In the genomic region with DNA sequence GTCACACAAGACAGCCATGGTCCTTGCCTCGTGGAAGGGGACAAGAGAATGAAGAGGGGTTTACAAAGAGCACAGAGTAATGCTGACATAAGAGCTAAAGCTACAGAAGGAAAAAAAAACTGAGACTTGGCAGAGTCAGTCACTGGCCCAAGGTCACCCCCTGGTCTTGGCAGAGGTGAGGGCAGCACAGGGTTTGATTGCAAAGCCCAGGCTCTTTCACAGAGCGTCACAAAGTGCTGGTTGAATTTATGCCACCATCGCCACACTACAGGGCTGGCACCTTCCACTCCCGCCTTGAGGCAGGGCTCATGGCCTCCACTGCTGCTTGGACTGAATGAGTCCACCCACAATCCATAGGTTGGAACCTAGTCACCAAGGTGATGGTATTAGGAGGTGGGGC, we compare ENCODE assay signal across 17 cellular contexts.
A peak's percentile ranks its signal among the peaks of the same experiment; 100 is the strongest.
DNase-seq lines count a peak whose midpoint lies in the region; ATAC-seq, FAIRE-seq and TF ChIP-seq lines count a peak whose summit lies in the region.
"Had no signal": no experiment of that assay in that cellular context is flagged by ENCODE, and none has a peak within 500 bp of the region (broad histone marks: within the 10 kb centered on the region; RNA-seq: fewer than 3 reads in every experiment).

No MANE protein-coding gene starts in this region.

- no peak overlapping the region for H3K4me2 ChIP-seq in HepG2 (ENCODE audit: low read depth, low read length)
- H3K4me2 ChIP-seq: BLaER1 treated with 17β-estradiol and CSF1 and Interleukin-3, amounts not matched to agents 10 nM and 100 nM had no signal

- peaks cover 0 to 4% (median 0%) of the 10 kb centered on the region in 5 donors for H3K27me3 Mint-ChIP-seq in naive thymus-derived CD4-positive, alpha-beta T cell

- TF ChIP-seq CTCF in liver (IDR thresholded peaks at IDR 0.05; ENCODE audit: low read depth, low read length, missing input control) (no peak), HepG2 (CRISPR knock-in tag; IDR thresholded peaks at IDR 0.05) (no peak), left ventricle myocardium inferior (IDR thresholded peaks at IDR 0.05; ENCODE audit: borderline replicate concordance) (no peak), pancreas (IDR thresholded peaks at IDR 0.05) (no peak)

- FAIRE-seq in HepG2 (lab: Jason Lieb, UNC), result no peak
- FAIRE-seq in pancreas (lab: Jason Lieb, UNC), result no peak

- no peaks in the 10 kb centered on the region for H3K79me2 ChIP-seq in HepG2 (ENCODE audit: insufficient read depth, low read length)

- ATAC-seq in HepG2 (no peak), pancreas (peak; percentile 75 to 90 (median 80)), HG03159 (IDR thresholded peaks at IDR 0.05; ENCODE audit: unreplicated experiment) (no peak)
- no peak for ATAC-seq in naive thymus-derived CD4-positive, alpha-beta T cell
- ATAC-seq: CD8-positive, alpha-beta T cell; HCT116 had no signal

- no peak for TF ChIP-seq EP300 in HepG2 (IDR thresholded peaks at IDR 0.05; ENCODE audit: low read depth in 2 of 2, low read length in 2 of 2)
- no peak for TF ChIP-seq EP300 in HepG2 (CRISPR knock-in tag; IDR thresholded peaks at IDR 0.05; ENCODE audit: borderline replicate concordance)

- peak overlapping the region in 1 of 2 donors; percentile 45 for H3K27ac ChIP-seq in liver (ENCODE audit: low read depth in 1 of 2, low read length in 2 of 2)
- H3K27ac ChIP-seq in HepG2 (ENCODE audit: extremely low read length, insufficient read depth, low read length), result no peak overlapping the region
- peak overlapping the region; percentile 71 for H3K27ac ChIP-seq in left ventricle myocardium inferior (replicated peaks)
- H3K27ac ChIP-seq in pancreas, result peak overlapping the region in 3 of 4 donors; percentile 38 to 52 (median 41)
- H3K27ac ChIP-seq in naive thymus-derived CD4-positive, alpha-beta T cell (ENCODE audit: low read depth, low read length), result no peak overlapping the region
- H3K27ac ChIP-seq: BLaER1 treated with 17β-estradiol and CSF1 and Interleukin-3, amounts not matched to agents 10 nM and 100 nM had no signal

- H4K20me1 ChIP-seq in HepG2 (ENCODE audit: insufficient read depth, low read length), result no peaks in the 10 kb centered on the region
- H4K20me1 ChIP-seq: BLaER1 treated with 17β-estradiol and CSF1 and Interleukin-3, amounts not matched to agents 10 nM and 100 nM had no signal

- DNase-seq in HepG2 (ENCODE audit: low spot score) (no peak), left ventricle myocardium inferior (peak; percentile 40), pancreas (peak in 4 of 6 donors; percentile 74 to 83 (median 78)), NCI-H748 treated with DMSO at 0.1 percent for 48 hours (lab: John Stamatoyannopoulos, UW) (no peak)
- DNase-seq in naive thymus-derived CD4-positive, alpha-beta T cell, result no peak
- DNase-seq: Calu3; CD8-positive, alpha-beta T cell; DMS79 treated with DMSO at 0.1 percent for 48 hours; GF-D8; GOT3; H7; HFFc6 had no signal

- no peaks in the 10 kb centered on the region for H3K27me3 ChIP-seq in liver (ENCODE audit: control insufficient read depth in 4 of 4, insufficient read depth in 4 of 4, low read length in 3 of 4)
- peaks cover 6 to 30% of the 10 kb centered on the region in 2 experiments; a peak in 3 of 5 replicates for H3K27me3 ChIP-seq in HepG2 (ENCODE audit: control insufficient read depth in 1 of 2, insufficient read depth in 2 of 2, low read length in 2 of 2)
- peaks cover 6% of the 10 kb centered on the region for H3K27me3 ChIP-seq in left ventricle myocardium inferior (ENCODE audit: low read depth)
- H3K27me3 ChIP-seq in pancreas, result no peaks in the 10 kb centered on the region
- H3K27me3 ChIP-seq in naive thymus-derived CD4-positive, alpha-beta T cell (ENCODE audit: control insufficient read depth in 2 of 2, insufficient read depth in 2 of 2, low read length in 2 of 2), result no peaks in the 10 kb centered on the region
- H3K27me3 ChIP-seq: BLaER1 treated with 17β-estradiol and CSF1 and Interleukin-3, amounts not matched to agents 10 nM and 100 nM had no signal

- H2AFZ ChIP-seq in HepG2 (ENCODE audit: low read length), result no peak overlapping the region

- no peak for TF ChIP-seq POLR2A in HepG2 (IDR thresholded peaks at IDR 0.05; ENCODE audit: insufficient read depth in 1 of 2, low read depth in 2 of 2, low read length in 2 of 2)

- H3K4me1 ChIP-seq in liver (ENCODE audit: control insufficient read depth in 4 of 4, insufficient read depth in 4 of 4, low read length in 3 of 4), result peaks cover 6 to 21% (median 15%) of the 10 kb centered on the region in 4 donors
- H3K4me1 ChIP-seq in HepG2 (ENCODE audit: insufficient read depth, low read length), result peaks cover 62% of the 10 kb centered on the region
- H3K4me1 ChIP-seq in left ventricle myocardium inferior, result peaks cover 46% of the 10 kb centered on the region
- peaks cover 0 to 13% (median 4%) of the 10 kb centered on the region in 3 donors for H3K4me1 ChIP-seq in pancreas
- H3K4me1 ChIP-seq in naive thymus-derived CD4-positive, alpha-beta T cell (ENCODE audit: control insufficient read depth in 2 of 2, insufficient read depth in 2 of 2, low read length in 2 of 2), result no peaks in the 10 kb centered on the region

- TF ChIP-seq RAD21 in liver (IDR thresholded peaks at IDR 0.05) (peak in 1 of 2 donors; percentile 6), HepG2 (CRISPR knock-in tag; IDR thresholded peaks at IDR 0.05) (no peak)

- no TSS peak for BruUV-seq in HepG2 (replicated peaks; lab: Mats Ljungman, UMichigan)

- no peaks in the 10 kb centered on the region for H3K9me3 ChIP-seq in liver (ENCODE audit: control insufficient read depth in 4 of 4, low read length in 3 of 4)
- H3K9me3 ChIP-seq in HepG2 (ENCODE audit: low read length), result no peaks in the 10 kb centered on the region
- H3K9me3 ChIP-seq in left ventricle myocardium inferior (replicated peaks), result no peaks in the 10 kb centered on the region
- no peaks in the 10 kb centered on the region for H3K9me3 ChIP-seq in pancreas
- no peaks in the 10 kb centered on the region for H3K9me3 ChIP-seq in naive thymus-derived CD4-positive, alpha-beta T cell (ENCODE audit: control insufficient read depth in 2 of 3, low read length in 3 of 3)

- in situ Hi-C loops in HepG2 (cut with HindIII; ENCODE audit: extremely low pct_ligation_motif_present, low pct_unique_long_range_greater_than_20kb), result no loop called here

- no peak overlapping the region for H3K4me3 Mint-ChIP-seq in naive thymus-derived CD4-positive, alpha-beta T cell
- H3K4me3 Mint-ChIP-seq: B cell; CD8-positive, alpha-beta T cell; HFFc6 had no signal

- CTCF ChIA-PET in HepG2 (lab: Yijun Ruan, JAX; ENCODE audit: low intra/inter-chr PET ratio, low total read pairs), result no interaction called here
- CTCF ChIA-PET in naive thymus-derived CD4-positive, alpha-beta T cell (lab: Charles Lee), result no interaction called here

- WGBS in liver, result 52% methylated on average over 4 of the region's 4 CpGs
- WGBS in HepG2 (ENCODE audit: low lambda C conversion rate), result 43% methylated on average over 4 of the region's 4 CpGs
- WGBS in pancreas, 2 donors, result 22 to 25% methylated on average over 4 of the region's 4 CpGs

- no peak overlapping the region for H3K27ac Mint-ChIP-seq in naive thymus-derived CD4-positive, alpha-beta T cell
- H3K27ac Mint-ChIP-seq: B cell; CD8-positive, alpha-beta T cell; HFFc6 had no signal

- H3K9me3 Mint-ChIP-seq in naive thymus-derived CD4-positive, alpha-beta T cell, result peaks cover 0 to 2% (median 0%) of the 10 kb centered on the region in 11 donors
- H3K9me3 Mint-ChIP-seq: CD8-positive, alpha-beta T cell; HFFc6 had no signal

- H3K9ac ChIP-seq in liver (ENCODE audit: low read depth in 1 of 2, low read length in 2 of 2) (no peak overlapping the region), HepG2 (ENCODE audit: insufficient read depth, low read depth, low read length) (no peak overlapping the region)
- H3K9ac ChIP-seq: BLaER1 treated with 17β-estradiol and CSF1 and Interleukin-3, amounts not matched to agents 10 nM and 100 nM had no signal

- no peaks in the 10 kb centered on the region for H3K4me1 Mint-ChIP-seq in naive thymus-derived CD4-positive, alpha-beta T cell
- H3K4me1 Mint-ChIP-seq: B cell had no signal

- no peaks in the 10 kb centered on the region for H3K36me3 Mint-ChIP-seq in naive thymus-derived CD4-positive, alpha-beta T cell
- H3K36me3 Mint-ChIP-seq: CD8-positive, alpha-beta T cell had no signal

- no peak overlapping the region for H3K4me3 ChIP-seq in liver (ENCODE audit: low read depth in 1 of 3, low read length in 3 of 3)
- no peak overlapping the region for H3K4me3 ChIP-seq in HepG2 (replicated peaks in 1 of 3; ENCODE audit: insufficient read depth in 1 of 3, low read depth in 2 of 3, low read length in 3 of 3)
- H3K4me3 ChIP-seq in left ventricle myocardium inferior, result no peak overlapping the region
- no peak overlapping the region for H3K4me3 ChIP-seq in pancreas
- H3K4me3 ChIP-seq in naive thymus-derived CD4-positive, alpha-beta T cell (ENCODE audit: low read length), result no peak overlapping the region
- H3K4me3 ChIP-seq: BLaER1 treated with 17β-estradiol and CSF1 and Interleukin-3, amounts not matched to agents 10 nM and 100 nM had no signal

- intact Hi-C loops in HepG2 (cut with micrococcal nuclease; ENCODE audit: unreplicated experiment) (no loop called here), left ventricle myocardium inferior (cut with micrococcal nuclease) (no loop called here), pancreas (cut with DNase I) (no loop called here)
- intact Hi-C loops in naive thymus-derived CD4-positive, alpha-beta T cell (cut with micrococcal nuclease), result no loop called here

- POLR2A ChIA-PET in HepG2 (lab: Yijun Ruan, JAX), result no interaction called here
- POLR2A ChIA-PET in naive thymus-derived CD4-positive, alpha-beta T cell (lab: Charles Lee), result no interaction called here

- no peaks in the 10 kb centered on the region for H3K36me3 ChIP-seq in liver (ENCODE audit: control insufficient read depth in 4 of 4, insufficient read depth in 3 of 4, low read depth in 1 of 4, low read length in 3 of 4)
- no peaks in the 10 kb centered on the region for H3K36me3 ChIP-seq in HepG2 (replicated peaks in 1 of 2; ENCODE audit: control insufficient read depth in 1 of 2, insufficient read depth in 2 of 2, low read length in 2 of 2)
- no peaks in the 10 kb centered on the region for H3K36me3 ChIP-seq in left ventricle myocardium inferior
- H3K36me3 ChIP-seq in pancreas, result no peaks in the 10 kb centered on the region
- no peaks in the 10 kb centered on the region for H3K36me3 ChIP-seq in naive thymus-derived CD4-positive, alpha-beta T cell (ENCODE audit: control insufficient read depth in 2 of 3, insufficient read depth in 3 of 3, low read length in 3 of 3)
- H3K36me3 ChIP-seq: BLaER1 treated with 17β-estradiol and CSF1 and Interleukin-3, amounts not matched to agents 10 nM and 100 nM had no signal

TF ChIP-seq in liver, 16 proteins besides CTCF, POLR2A, EP300 and RAD21 (continues in another document):
- TF ChIP-seq, protein P1, sequence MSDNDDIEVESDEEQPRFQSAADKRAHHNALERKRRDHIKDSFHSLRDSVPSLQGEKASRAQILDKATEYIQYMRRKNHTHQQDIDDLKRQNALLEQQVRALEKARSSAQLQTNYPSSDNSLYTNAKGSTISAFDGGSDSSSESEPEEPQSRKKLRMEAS (IDR thresholded peaks at IDR 0.05), result peak; percentile 61
- no peak for TF ChIP-seq FOXA2 (IDR thresholded peaks at IDR 0.05)

TF ChIP-seq in HepG2, 621 proteins besides CTCF, POLR2A, EP300 and RAD21 (continues in another document):
- TF ChIP-seq ZMYM4 (CRISPR knock-in tag; IDR thresholded peaks at IDR 0.05) (no peak), ZFP62 (CRISPR knock-in tag; IDR thresholded peaks at IDR 0.05) (no peak)

Comparison
In these comparisons a context has a peak if more than half of its experiments do, and no peak if none do; other contexts are left out.
1. H3K27ac ChIP-seq: peak in left ventricle myocardium inferior (single experiment) and pancreas (3 of 4); none in HepG2 (single experiment) and naive thymus-derived CD4-positive, alpha-beta T cell (single experiment).
2. ATAC-seq: peak in pancreas (4 of 4); none in HepG2 (single experiment), HG03159 (single experiment) and naive thymus-derived CD4-positive, alpha-beta T cell (single experiment).
3. DNase-seq: peak in left ventricle myocardium inferior (single experiment) and pancreas (4 of 6); none in HepG2 (single experiment), NCI-H748 treated with DMSO at 0.1 percent for 48 hours (single experiment) and naive thymus-derived CD4-positive, alpha-beta T cell (0 of 9).